ENCODE assay signal across 10 cellular contexts in the genomic region with DNA sequence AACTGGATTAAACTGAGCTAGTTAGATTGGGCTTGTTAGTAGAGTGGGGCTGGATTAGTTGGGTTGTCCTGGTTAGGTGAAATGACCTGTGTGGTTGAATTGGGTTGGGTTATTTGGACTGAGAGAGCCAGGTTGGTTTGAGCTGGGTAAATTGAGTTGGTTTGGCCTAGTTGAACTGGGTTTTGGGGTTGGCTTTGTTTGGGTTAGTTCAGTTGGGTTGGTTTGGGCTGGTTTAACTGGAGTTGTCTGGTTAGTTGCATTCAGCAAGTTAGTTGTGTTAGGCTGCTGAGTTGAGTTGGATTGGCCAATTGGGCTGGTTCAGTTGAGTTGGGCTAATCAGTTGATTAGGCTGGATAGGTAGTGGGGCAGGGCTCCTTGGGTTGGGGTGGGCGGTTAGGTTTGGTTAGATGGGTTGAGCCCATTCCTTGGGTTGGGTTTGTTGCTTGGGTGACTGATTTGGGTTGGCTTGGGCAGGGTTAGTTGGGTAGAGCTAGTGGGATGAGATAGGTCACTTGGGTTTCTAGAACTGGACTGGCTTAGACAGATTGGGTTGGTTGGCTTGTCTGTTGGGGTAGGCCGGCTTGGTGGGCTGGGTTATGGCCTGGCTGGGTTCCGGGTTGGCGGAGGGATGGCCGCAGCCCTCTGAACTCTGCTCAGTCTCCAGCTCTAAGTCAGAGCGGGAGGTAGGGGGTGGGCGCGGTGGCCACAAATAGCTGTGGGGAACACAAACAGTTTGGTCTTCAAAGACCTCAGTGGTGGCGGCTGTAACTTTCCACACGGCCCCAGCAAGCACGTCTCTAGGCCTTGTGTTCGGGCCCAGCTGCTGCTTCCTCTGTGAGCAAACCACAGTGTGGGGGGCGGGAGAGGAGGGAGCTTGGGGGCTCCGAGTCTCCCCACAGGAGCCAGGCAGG.
DNase-seq lines count a peak whose midpoint lies in the region; ATAC-seq and TF ChIP-seq lines count a peak whose summit lies in the region.
"Had no signal": no experiment of that assay in that cellular context is flagged by ENCODE, and none has a peak within 500 bp of the region (broad histone marks: within the 10 kb centered on the region; RNA-seq: fewer than 3 reads in every experiment).

No MANE protein-coding gene starts in this region.

- peak overlapping the region; percentile 47 for H3K4me3 Mint-ChIP-seq in activated naive CD4-positive, alpha-beta T cell treated with anti-CD3 and anti-CD28 coated beads, Interleukin-2, amount 50 U/mL, for 24 hours
- H3K4me3 Mint-ChIP-seq in glutamatergic neuron (ENCODE audit: unreplicated experiment) (no peak overlapping the region), progenitor cell of endocrine pancreas (ENCODE audit: low read depth) (no peak overlapping the region)
- no peak overlapping the region for H3K4me3 Mint-ChIP-seq in stimulated activated memory B cell treated with anti-CD40 and anti-IgM and Interleukin-4, amounts not matched to agents 10 μg/mL and 1 μg/mL and 100 μg/mL, for 72 hours

- H3K27ac Mint-ChIP-seq in activated naive CD4-positive, alpha-beta T cell treated with anti-CD3 and anti-CD28 coated beads, Interleukin-2, amount 50 U/mL, for 24 hours: peak overlapping the region; percentile 87
- H3K27ac Mint-ChIP-seq in glutamatergic neuron (ENCODE audit: unreplicated experiment) (no peak overlapping the region), progenitor cell of endocrine pancreas (no peak overlapping the region)
- peak overlapping the region; percentile 70 for H3K27ac Mint-ChIP-seq in stimulated activated memory B cell treated with anti-CD40 and anti-IgM and Interleukin-4, amounts not matched to agents 10 μg/mL and 1 μg/mL and 100 μg/mL, for 72 hours

- peaks cover 6% of the 10 kb centered on the region for H3K36me3 Mint-ChIP-seq in activated naive CD4-positive, alpha-beta T cell treated with anti-CD3 and anti-CD28 coated beads, Interleukin-2, amount 50 U/mL, for 24 hours
- H3K36me3 Mint-ChIP-seq in glutamatergic neuron (ENCODE audit: unreplicated experiment) (no peaks in the 10 kb centered on the region), progenitor cell of endocrine pancreas (ENCODE audit: insufficient read depth) (no peaks in the 10 kb centered on the region)
- H3K36me3 Mint-ChIP-seq in stimulated activated memory B cell treated with anti-CD40 and anti-IgM and Interleukin-4, amounts not matched to agents 10 μg/mL and 1 μg/mL and 100 μg/mL, for 72 hours: peaks cover 8% of the 10 kb centered on the region

- peaks cover 76% of the 10 kb centered on the region for H3K4me1 Mint-ChIP-seq in activated naive CD4-positive, alpha-beta T cell treated with anti-CD3 and anti-CD28 coated beads, Interleukin-2, amount 50 U/mL, for 24 hours
- H3K4me1 Mint-ChIP-seq in glutamatergic neuron (ENCODE audit: low read depth, unreplicated experiment): no peaks in the 10 kb centered on the region
- H3K4me1 Mint-ChIP-seq in stimulated activated memory B cell treated with anti-CD40 and anti-IgM and Interleukin-4, amounts not matched to agents 10 μg/mL and 1 μg/mL and 100 μg/mL, for 72 hours: peaks cover 49% of the 10 kb centered on the region
- peaks cover 3% of the 10 kb centered on the region for H3K4me1 Mint-ChIP-seq in progenitor cell of endocrine pancreas (ENCODE audit: low read depth)

- DNase-seq in activated naive CD4-positive, alpha-beta T cell treated with anti-CD3 and anti-CD28 coated beads, Interleukin-2, amount 50 U/mL, for 16 hours: no peak
- DNase-seq in activated CD8-positive, alpha-beta memory T cell treated with anti-CD3 and anti-CD28 coated beads for 1 hour (ENCODE audit: extremely low read depth in 1 of 2, low read depth in 1 of 2): peak; percentile 35 to 40
- DNase-seq in glutamatergic neuron (peak; percentile 12), progenitor cell of endocrine pancreas (ENCODE audit: low spot score, unreplicated experiment) (no peak), HPDE6-E6E7 (ENCODE audit: extremely low spot score) (no peak), dedifferentiated amniotic fluid mesenchymal stem cell (ENCODE audit: extremely low spot score) (no peak)
- DNase-seq: activated effector memory CD4-positive, alpha-beta T cell treated with Interleukin-2 at 50 U/mL for 16 hours; NCI-H1092 treated with DMSO at 0.1 percent for 48 hours had no signal

- TF ChIP-seq CTCF in glutamatergic neuron (IDR thresholded peaks at IDR 0.05; ENCODE audit: partially characterized antibody, unreplicated experiment) (no peak), progenitor cell of endocrine pancreas (IDR thresholded peaks at IDR 0.05; ENCODE audit: unreplicated experiment) (no peak)

- peaks cover 7% of the 10 kb centered on the region for H3K9me3 Mint-ChIP-seq in activated naive CD4-positive, alpha-beta T cell treated with anti-CD3 and anti-CD28 coated beads, Interleukin-2, amount 50 U/mL, for 24 hours
- H3K9me3 Mint-ChIP-seq in glutamatergic neuron (ENCODE audit: unreplicated experiment) (peaks cover 3% of the 10 kb centered on the region), progenitor cell of endocrine pancreas (ENCODE audit: low read depth) (no peaks in the 10 kb centered on the region)
- peaks cover 7% of the 10 kb centered on the region for H3K9me3 Mint-ChIP-seq in stimulated activated memory B cell treated with anti-CD40 and anti-IgM and Interleukin-4, amounts not matched to agents 10 μg/mL and 1 μg/mL and 100 μg/mL, for 72 hours

- ATAC-seq in stimulated activated memory B cell treated with anti-CD40 and anti-IgM and Interleukin-4, amounts not matched to agents 10 μg/mL and 1 μg/mL and 100 μg/mL, for 72 hours: peak; percentile 49

- no peaks in the 10 kb centered on the region for H3K27me3 Mint-ChIP-seq in activated naive CD4-positive, alpha-beta T cell treated with anti-CD3 and anti-CD28 coated beads, Interleukin-2, amount 50 U/mL, for 24 hours
- H3K27me3 Mint-ChIP-seq in glutamatergic neuron (ENCODE audit: unreplicated experiment) (peaks cover 2% of the 10 kb centered on the region), progenitor cell of endocrine pancreas (peaks cover 5% of the 10 kb centered on the region)
- H3K27me3 Mint-ChIP-seq in stimulated activated memory B cell treated with anti-CD40 and anti-IgM and Interleukin-4, amounts not matched to agents 10 μg/mL and 1 μg/mL and 100 μg/mL, for 72 hours: no peaks in the 10 kb centered on the region

Comparison
In these comparisons a context has a peak if more than half of its experiments do, and no peak if none do; other contexts are left out.
1. H3K27ac Mint-ChIP-seq: peak in activated naive CD4-positive, alpha-beta T cell treated with anti-CD3 and anti-CD28 coated beads, Interleukin-2, amount 50 U/mL, for 24 hours (single experiment) and stimulated activated memory B cell treated with anti-CD40 and anti-IgM and Interleukin-4, amounts not matched to agents 10 μg/mL and 1 μg/mL and 100 μg/mL, for 72 hours (single experiment); none in glutamatergic neuron (single experiment) and progenitor cell of endocrine pancreas (single experiment).
2. DNase-seq: peak in activated CD8-positive, alpha-beta memory T cell treated with anti-CD3 and anti-CD28 coated beads for 1 hour (2 of 2) and glutamatergic neuron (single experiment); none in activated naive CD4-positive, alpha-beta T cell treated with anti-CD3 and anti-CD28 coated beads, Interleukin-2, amount 50 U/mL, for 16 hours (single experiment), progenitor cell of endocrine pancreas (single experiment), HPDE6-E6E7 (single experiment) and dedifferentiated amniotic fluid mesenchymal stem cell (single experiment).